Comparison of ENCODE assay signal across 29 cellular contexts in genomic region chr10:120799849-120800248, GRCh38.
"Had no signal": no experiment of that assay in that cellular context is flagged by ENCODE, and none has a peak within 500 bp of the region (broad histone marks: within the 10 kb centered on the region; RNA-seq: fewer than 3 reads in every experiment).

No MANE protein-coding gene starts in this region.

- H3K9me3 ChIP-seq: adrenal gland, body of pancreas, breast epithelium, MG63, SJCRH30 had no signal

- FAIRE-seq: astrocyte, TTC549 had no signal

- H3K36me3 ChIP-seq: adrenal gland, breast epithelium, MG63, SJCRH30 had no signal

- H3K27ac ChIP-seq: adrenal gland, body of pancreas, breast epithelium, SJCRH30, SK-N-MC had no signal

- H3K4me3 ChIP-seq: adrenal gland, body of pancreas, breast epithelium, MG63, SJCRH30, SK-N-MC had no signal

- H3K4me1 ChIP-seq: adrenal gland, body of pancreas, breast epithelium, SJCRH30 had no signal

- ATAC-seq: activated naive CD4-positive, alpha-beta T cell treated with anti-CD3 and anti-CD28 coated beads, Interleukin-2, amount 50 U/mL, for 72 hours; activated T-cell treated with anti-CD3 and anti-CD28 coated beads, Interleukin-2, amount 50 U/mL, for 4 hours; body of pancreas; Panc1 had no signal

- H3K27me3 ChIP-seq: adrenal gland, body of pancreas, breast epithelium, MG63 had no signal

- DNase-seq: activated B cell treated with CpG ODN at 0.5 μM for 24 hours; activated CD4-positive, alpha-beta memory T cell treated with anti-CD3 and anti-CD28 coated beads for 36 hours; activated CD4-positive, alpha-beta T cell treated with anti-CD3 and anti-CD28 coated beads for 4 hours; activated CD4-positive, alpha-beta T cell treated with anti-CD3 and anti-CD28 coated beads, Interleukin-2, amount 50 U/mL, for 1 hour; activated CD4-positive, CD25-positive, alpha-beta regulatory T cell treated with anti-CD3 and anti-CD28 coated beads, Interleukin-2, amount 50 U/mL, for 72 hours; activated CD8-positive, alpha-beta memory T cell treated with anti-CD3 and anti-CD28 coated beads, Interleukin-2, amount 50 U/mL, for 4 hours; activated gamma-delta T cell treated with Interleukin-2 at 50 U/mL for 16 hours; activated naive CD4-positive, alpha-beta T cell treated with anti-CD3 and anti-CD28 coated beads for 36 hours; activated T-cell treated with anti-CD3 and anti-CD28 coated beads for 4 hours; activated T-cell treated with anti-CD3 and anti-CD28 coated beads, Interleukin-2, amount 50 U/mL, for 4 hours; adrenal gland; body of pancreas; MG63; NCI-H1048; NCI-H1105 treated with DMSO at 0.1 percent for 48 hours; NCI-H1436; NCI-H1694; NCI-H1930; NCI-H2081 treated with DMSO at 0.1 percent for 48 hours; NCI-H345; NCI-H524 treated with DMSO at 0.1 percent for 48 hours; SHP77; SJCRH30 had no signal
